In the genomic region with DNA sequence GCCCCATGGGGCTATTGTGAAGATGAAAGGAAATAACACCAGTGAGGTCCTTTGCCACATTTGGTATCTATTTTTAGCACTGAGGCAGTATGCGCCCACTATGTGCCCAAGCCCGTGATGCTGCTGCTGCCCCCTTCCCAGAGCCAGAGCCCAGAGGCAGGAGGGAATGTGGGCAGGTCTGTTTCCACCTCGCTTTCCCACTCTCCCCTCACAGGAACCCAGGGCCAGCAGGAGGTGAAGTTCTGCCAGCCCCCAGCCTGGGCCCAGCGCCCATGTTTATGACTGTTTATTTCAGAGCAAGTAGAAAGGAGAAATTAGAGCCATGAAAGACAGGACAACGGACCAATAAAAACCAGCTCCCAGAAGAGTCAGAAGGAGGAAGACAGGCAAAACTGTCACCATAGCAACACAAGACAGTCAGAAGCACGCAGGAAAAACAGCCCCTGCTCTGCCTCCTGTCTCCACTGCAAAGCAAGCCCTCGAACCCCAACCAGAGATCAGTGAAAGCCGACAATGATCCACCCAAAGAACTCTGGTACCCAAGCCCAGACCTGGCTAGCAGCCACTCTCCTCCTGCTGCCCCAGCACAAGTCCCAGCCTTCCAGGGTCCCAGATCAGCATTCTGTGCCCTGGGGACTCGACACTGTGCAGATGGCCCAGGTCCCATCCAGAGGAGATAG, we compare ENCODE assay signal across 8 cellular contexts. TPM values are rescaled to one million over a fixed set of nuclear protein-coding genes. Genes with fewer than 3 reads are reported as not detected.
DNase-seq lines count a peak whose midpoint lies in the region; ATAC-seq, FAIRE-seq and TF ChIP-seq lines count a peak whose summit lies in the region.

No MANE protein-coding gene starts in this region.

- DNase-seq in astrocyte (ENCODE audit: low read depth) (peak; percentile 89), hepatocyte (ENCODE audit: low spot score) (peak; percentile 70), retina (peak; percentile 69)

- H3K9ac ChIP-seq in Loucy (ENCODE audit: low read depth, low read length, poor library complexity, severe bottlenecking) (peak overlapping the region; percentile 57), astrocyte (ENCODE audit: low read length) (no peak overlapping the region)

- H3F3A ChIP-seq in DOHH2 (ENCODE audit: control insufficient read depth, insufficient read depth), result peaks cover 7% of the 10 kb centered on the region
- no peaks in the 10 kb centered on the region for H3F3A ChIP-seq in Loucy (ENCODE audit: low read depth)

- peak overlapping the region; percentile 80 for H3K4me3 ChIP-seq in DOHH2 (ENCODE audit: low read length)
- H3K4me3 ChIP-seq in Loucy (ENCODE audit: low read length, poor library complexity, severe bottlenecking), result peak overlapping the region; percentile 74
- no peak overlapping the region for H3K4me3 ChIP-seq in astrocyte (ENCODE audit: insufficient read depth, low read depth, low read length)
- no peak overlapping the region for H3K4me3 ChIP-seq in hepatocyte

- H3K36me3 ChIP-seq in DOHH2 (ENCODE audit: control insufficient read depth, low read length), result 0 out of 2 replicates have a peak, but pooled peaks cover 3% of the 10 kb centered on the region
- no peaks in the 10 kb centered on the region for H3K36me3 ChIP-seq in Loucy (ENCODE audit: insufficient read depth, low read length)
- H3K36me3 ChIP-seq in astrocyte (ENCODE audit: insufficient read depth, low read length), result no peaks in the 10 kb centered on the region
- H3K36me3 ChIP-seq in hepatocyte (replicated peaks; ENCODE audit: insufficient read depth, low read depth), result no peaks in the 10 kb centered on the region

- H3K4me1 Mint-ChIP-seq in astrocyte (ENCODE audit: low read depth, unreplicated experiment), result peaks cover 20% of the 10 kb centered on the region

- H3K9me3 ChIP-seq in DOHH2 (ENCODE audit: control insufficient read depth, insufficient read depth, low read length) (no peaks in the 10 kb centered on the region), Loucy (ENCODE audit: insufficient read depth, low read depth, low read length) (no peaks in the 10 kb centered on the region), astrocyte (ENCODE audit: insufficient read depth, low read depth, low read length) (no peaks in the 10 kb centered on the region), hepatocyte (ENCODE audit: low read depth) (no peaks in the 10 kb centered on the region)

- H4K20me1 ChIP-seq in DOHH2 (ENCODE audit: control insufficient read depth, insufficient read depth, low read depth, low read length) (no peaks in the 10 kb centered on the region), Loucy (ENCODE audit: insufficient read depth, low read length, poor library complexity, severe bottlenecking) (no peaks in the 10 kb centered on the region), astrocyte (ENCODE audit: insufficient read depth, low read length) (peaks cover 5% of the 10 kb centered on the region), hepatocyte (ENCODE audit: insufficient read depth, poor library complexity, severe bottlenecking) (no peaks in the 10 kb centered on the region)

- 52% methylated on average over 9 of the region's 9 CpGs for WGBS in hepatocyte (ENCODE audit: low lambda C conversion rate, missing lambda C conversion rate)

- peaks cover 73% of the 10 kb centered on the region for H3K4me1 ChIP-seq in DOHH2 (ENCODE audit: control insufficient read depth, low read length)
- H3K4me1 ChIP-seq in Loucy (ENCODE audit: insufficient read depth, low read length, poor library complexity, severe bottlenecking), result peaks cover 41% of the 10 kb centered on the region
- H3K4me1 ChIP-seq in astrocyte (ENCODE audit: insufficient read depth, low read length), result peaks cover 16% of the 10 kb centered on the region
- peaks cover 14% of the 10 kb centered on the region for H3K4me1 ChIP-seq in hepatocyte (ENCODE audit: insufficient read depth)

- H3K36me3 Mint-ChIP-seq in astrocyte (ENCODE audit: low read depth, unreplicated experiment), result peaks cover 3% of the 10 kb centered on the region

- H3K27ac Mint-ChIP-seq in astrocyte (ENCODE audit: unreplicated experiment), result peak overlapping the region; percentile 76

- H3K4me3 Mint-ChIP-seq in astrocyte (ENCODE audit: unreplicated experiment), result peak overlapping the region; percentile 80

- TF ChIP-seq CTCF in DOHH2 (IDR thresholded peaks at IDR 0.05; ENCODE audit: low read depth, low read length, poor library complexity, severe bottlenecking), result no peak
- no peak for TF ChIP-seq CTCF in Loucy (conservative IDR thresholded peaks at IDR 0.05; ENCODE audit: low read length)
- TF ChIP-seq CTCF in astrocyte (IDR thresholded peaks at IDR 0.05; ENCODE audit: insufficient read depth, low read depth, low read length), result no peak
- no peak for TF ChIP-seq CTCF in hepatocyte (IDR thresholded peaks at IDR 0.05; ENCODE audit: poor library complexity)

- peaks cover 20% of the 10 kb centered on the region for H3K27me3 Mint-ChIP-seq in astrocyte (ENCODE audit: low read depth, unreplicated experiment)

- H3K4me2 ChIP-seq in DOHH2 (ENCODE audit: low read length) (peak overlapping the region; percentile 99), Loucy (ENCODE audit: low read depth, low read length, poor library complexity, severe bottlenecking) (peak overlapping the region; percentile 77), astrocyte (ENCODE audit: low read length) (peak overlapping the region; percentile 94), hepatocyte (peak overlapping the region; percentile 90)

- H2AFZ ChIP-seq in Loucy (ENCODE audit: low read length) (no peak overlapping the region), astrocyte (ENCODE audit: low read depth, low read length) (peak overlapping the region; percentile 28), hepatocyte (no peak overlapping the region)

- H3K27ac ChIP-seq in DOHH2 (ENCODE audit: low read depth, low read length) (peak overlapping the region; percentile 46), astrocyte (ENCODE audit: low read depth, low read length) (no peak overlapping the region), hepatocyte (no peak overlapping the region)

- H3K9me2 ChIP-seq in DOHH2 (replicated peaks; ENCODE audit: control insufficient read depth, low read length), result no peaks in the 10 kb centered on the region
- H3K9me2 ChIP-seq in Loucy (replicated peaks; ENCODE audit: low read depth, low read length), result no peaks in the 10 kb centered on the region
- no peaks in the 10 kb centered on the region for H3K9me2 ChIP-seq in hepatocyte (replicated peaks; ENCODE audit: insufficient read depth)

- peaks cover 5% of the 10 kb centered on the region; the same call in 1 of the 2 replicates for H3K27me3 ChIP-seq in DOHH2 (ENCODE audit: control insufficient read depth, low read length)
- no peaks in the 10 kb centered on the region for H3K27me3 ChIP-seq in Loucy (ENCODE audit: insufficient read depth, low read length, poor library complexity, severe bottlenecking)
- H3K27me3 ChIP-seq in astrocyte (ENCODE audit: insufficient read depth, low read length), result peaks cover 3% of the 10 kb centered on the region
- H3K27me3 ChIP-seq in hepatocyte, result peaks cover 29% of the 10 kb centered on the region

- H3K79me2 ChIP-seq in DOHH2 (ENCODE audit: control insufficient read depth, low read length) (peaks cover 62% of the 10 kb centered on the region), Loucy (ENCODE audit: insufficient read depth, low read length) (no peaks in the 10 kb centered on the region), astrocyte (ENCODE audit: insufficient read depth, low read length) (no peaks in the 10 kb centered on the region), hepatocyte (no peaks in the 10 kb centered on the region)

- FAIRE-seq in astrocyte (lab: Jason Lieb, UNC), result no peak

- no peak for ATAC-seq in HG03460 (IDR thresholded peaks at IDR 0.05; ENCODE audit: unreplicated experiment)
- no peak for ATAC-seq in HG02642 (IDR thresholded peaks at IDR 0.05; ENCODE audit: poor library complexity, unreplicated experiment)
- ATAC-seq in GM21367 (IDR thresholded peaks at IDR 0.05; ENCODE audit: unreplicated experiment), result no peak

- H3K9me3 Mint-ChIP-seq in astrocyte (ENCODE audit: unreplicated experiment), result no peaks in the 10 kb centered on the region

RNA-seq across cellular contexts. Expression of a gene that starts 1.4 kb away (rescaled TPM):
- total RNA-seq in astrocyte (4.9 and 6.0 TPM in 2 replicates), hepatocyte (1.5 and 1.8 TPM in 2 replicates)
- 1.4 and 3.6 TPM in 2 replicates for polyA plus RNA-seq in hepatocyte

Comparison
In these comparisons a context has a peak if more than half of its experiments do, and no peak if none do; other contexts are left out.
1. H3K4me3 ChIP-seq: peak in DOHH2 (single experiment) and Loucy (single experiment); none in astrocyte (single experiment) and hepatocyte (single experiment).
2. Peak in every context shown above with its lines, with median percentiles within 50 percentile points of each other: H3K4me2 ChIP-seq and DNase-seq.